ENCODE assay signal across 15 cellular contexts in genomic region chr1:178533547-178533946, GRCh38. TPM values are rescaled to one million over a fixed set of nuclear protein-coding genes. Genes with fewer than 3 reads are reported as not detected.
DNase-seq lines count a peak whose midpoint lies in the region; TF ChIP-seq lines count a peak whose summit lies in the region.
"Had no signal": no experiment of that assay in that cellular context is flagged by ENCODE, and none has a peak within 500 bp of the region (broad histone marks: within the 10 kb centered on the region; RNA-seq: fewer than 3 reads in every experiment).

No MANE protein-coding gene starts in this region.

- H3K27ac ChIP-seq in H9 (ENCODE audit: insufficient read length, low read depth, low read length) (no peak overlapping the region), vagina (no peak overlapping the region)
- H3K27ac ChIP-seq: BLaER1 treated with 17β-estradiol and CSF1 and Interleukin-3, amounts not matched to agents 10 nM and 100 nM had no signal

- H3K14ac ChIP-seq in H9 (ENCODE audit: insufficient read depth, low read length): no peak overlapping the region

- H3K4me1 ChIP-seq in H9 (ENCODE audit: insufficient read depth, low read length): no peaks in the 10 kb centered on the region
- peaks cover 31% of the 10 kb centered on the region for H3K4me1 ChIP-seq in vagina
- H3K4me1 ChIP-seq: BLaER1 treated with 17β-estradiol and CSF1 and Interleukin-3, amounts not matched to agents 10 nM and 100 nM had no signal

- H2BK15ac ChIP-seq in H9 (ENCODE audit: low read depth, low read length): no peak overlapping the region

- H3K79me1 ChIP-seq in H9 (ENCODE audit: insufficient read depth, low read depth, low read length, poor library complexity, severe bottlenecking): no peaks in the 10 kb centered on the region

- H3K27me3 Mint-ChIP-seq in H9 (ENCODE audit: low read depth): no peaks in the 10 kb centered on the region; the same call in 1 of the 2 replicates
- H3K27me3 Mint-ChIP-seq: B cell had no signal

- no peaks in the 10 kb centered on the region for H3K36me3 Mint-ChIP-seq in H9 (ENCODE audit: insufficient read depth in 1 of 3, low read depth in 3 of 3)
- H3K36me3 Mint-ChIP-seq: CD8-positive, alpha-beta T cell had no signal

- H4K91ac ChIP-seq in H9 (ENCODE audit: insufficient read length, low read depth, low read length): no peak overlapping the region

- no peaks in the 10 kb centered on the region for H3K79me2 ChIP-seq in H9 (ENCODE audit: insufficient read depth, low read length)

- TF ChIP-seq CTCF in H9 (conservative IDR thresholded peaks at IDR 0.05): no peak
- no peak for TF ChIP-seq CTCF in vagina (IDR thresholded peaks at IDR 0.05)

- no peak overlapping the region for H2AK5ac ChIP-seq in H9 (ENCODE audit: insufficient read length, low read length)

- no peak overlapping the region for H3K4me2 ChIP-seq in H9 (ENCODE audit: insufficient read depth, insufficient read length, low read length)
- H3K4me2 ChIP-seq: BLaER1 treated with 17β-estradiol and CSF1 and Interleukin-3, amounts not matched to agents 10 nM and 100 nM had no signal

- no peak overlapping the region for H2BK120ac ChIP-seq in H9 (ENCODE audit: low read depth, low read length, poor library complexity, severe bottlenecking)

- no peak overlapping the region for H3K9ac ChIP-seq in H9 (ENCODE audit: extremely low read depth, insufficient read length, low read length)
- H3K9ac ChIP-seq: BLaER1 treated with 17β-estradiol and CSF1 and Interleukin-3, amounts not matched to agents 10 nM and 100 nM had no signal

- H2BK12ac ChIP-seq in H9 (ENCODE audit: insufficient read length, low read depth, low read length): no peak overlapping the region

- no peaks in the 10 kb centered on the region for H3K23me2 ChIP-seq in H9 (ENCODE audit: insufficient read length, low read depth, low read length, poor library complexity, severe bottlenecking)

- TF ChIP-seq POLR2A in vagina (IDR thresholded peaks at IDR 0.05): no peak

- H4K8ac ChIP-seq in H9 (replicated peaks; ENCODE audit: insufficient read length, low read depth, low read length): no peak overlapping the region

- no peaks in the 10 kb centered on the region for H3K36me3 ChIP-seq in vagina
- H3K36me3 ChIP-seq: BLaER1 treated with 17β-estradiol and CSF1 and Interleukin-3, amounts not matched to agents 10 nM and 100 nM; HAP-1 had no signal

- H2AFZ ChIP-seq in H9 (ENCODE audit: low read length): no peak overlapping the region

- intact Hi-C loops in vagina (cut with DNase I): no loop called here

- H4K20me1 ChIP-seq in H9 (ENCODE audit: control insufficient read depth, insufficient read depth, insufficient read length): no peaks in the 10 kb centered on the region
- H4K20me1 ChIP-seq: BLaER1 treated with 17β-estradiol and CSF1 and Interleukin-3, amounts not matched to agents 10 nM and 100 nM had no signal

- H3K56ac ChIP-seq in H9 (ENCODE audit: insufficient read length, low read depth, low read length): no peak overlapping the region

- no peak overlapping the region for H3K4me3 ChIP-seq in vagina
- H3K4me3 ChIP-seq: BLaER1 treated with 17β-estradiol and CSF1 and Interleukin-3, amounts not matched to agents 10 nM and 100 nM; HAP-1 had no signal

- peak; percentile 15 for DNase-seq in activated CD8-positive, alpha-beta memory T cell treated with anti-CD3 and anti-CD28 coated beads, Interleukin-2, amount 50 U/mL, for 48 hours
- DNase-seq in activated CD8-positive, alpha-beta memory T cell treated with anti-CD3 and anti-CD28 coated beads, Interleukin-2, amount 50 U/mL, for 4 hours: no peak
- DNase-seq in H9 (peak; percentile 2), NCI-H69 (lab: John Stamatoyannopoulos, UW) (peak; percentile 40), vagina (ENCODE audit: extremely low spot score in 2 of 2) (peak; percentile 32 to 72), putamen (ENCODE audit: low spot score) (no peak)
- DNase-seq: Calu3; CD8-positive, alpha-beta T cell; DMS79 treated with DMSO at 0.1 percent for 48 hours; GF-D8 had no signal

- no peaks in the 10 kb centered on the region for H3K9me3 Mint-ChIP-seq in H9
- H3K9me3 Mint-ChIP-seq: CD8-positive, alpha-beta T cell had no signal

- H3K27me3 ChIP-seq in H9 (ENCODE audit: insufficient read depth, low read length) (no peaks in the 10 kb centered on the region), vagina (no peaks in the 10 kb centered on the region)
- H3K27me3 ChIP-seq: BLaER1 treated with 17β-estradiol and CSF1 and Interleukin-3, amounts not matched to agents 10 nM and 100 nM had no signal

- H4K5ac ChIP-seq in H9 (ENCODE audit: insufficient read length, low read depth, low read length): no peak overlapping the region

- no peak overlapping the region for H3K27ac Mint-ChIP-seq in H9
- H3K27ac Mint-ChIP-seq: B cell; CD8-positive, alpha-beta T cell had no signal

- H3K9me3 ChIP-seq in H9 (ENCODE audit: control insufficient read depth, low read depth, low read length): no peaks in the 10 kb centered on the region
- H3K9me3 ChIP-seq in vagina: no peaks in the 10 kb centered on the region
- H3K9me3 ChIP-seq: BLaER1 treated with 17β-estradiol and CSF1 and Interleukin-3, amounts not matched to agents 10 nM and 100 nM; HAP-1 had no signal

- H3K23ac ChIP-seq in H9 (ENCODE audit: insufficient read length, low read depth, low read length): no peak overlapping the region

- no peak overlapping the region for H3T11ph ChIP-seq in H9 (ENCODE audit: low read length)

- peaks cover 0 to 5% of the 10 kb centered on the region in 2 experiments; a peak in 2 of 4 replicates for H3K4me1 Mint-ChIP-seq in H9

- H2BK5ac ChIP-seq in H9 (ENCODE audit: insufficient read length, low read length): no peak overlapping the region

- H2BK20ac ChIP-seq in H9 (ENCODE audit: low read depth, low read length, poor library complexity, severe bottlenecking): no peak overlapping the region

- no peak overlapping the region for H3K4me3 Mint-ChIP-seq in H9
- H3K4me3 Mint-ChIP-seq: B cell; CD8-positive, alpha-beta T cell had no signal

- no peak overlapping the region for H3K18ac ChIP-seq in H9 (ENCODE audit: insufficient read length, low read depth, low read length)

- no CpG with 5 or more reads among the region's 4 CpGs for WGBS in H9 (ENCODE audit: extremely low coverage, insufficient read length, low lambda C conversion rate)

- no peak overlapping the region for H3K4ac ChIP-seq in H9 (ENCODE audit: low read depth, low read length)

RNA-seq across cellular contexts. Expression of gene TEX35, which starts 20.6 kb away (rescaled TPM):
- total RNA-seq in H9 (2021): not detected in 2 replicates
- not detected for total RNA-seq in vagina
- total RNA-seq: A172; B cell; Calu3; CD8-positive, alpha-beta T cell; H1 had no signal

RNA-seq across cellular contexts. Expression of gene CLEC20A, which starts 36.8 kb away (rescaled TPM):
- not detected in 2 replicates for total RNA-seq in H9 (2021)
- not detected for total RNA-seq in vagina
- total RNA-seq: A172; Calu3; CD8-positive, alpha-beta T cell; H1 had no signal

Comparison
In these comparisons a context has a peak if more than half of its experiments do, and no peak if none do; other contexts are left out.
1. DNase-seq: peak in activated CD8-positive, alpha-beta memory T cell treated with anti-CD3 and anti-CD28 coated beads, Interleukin-2, amount 50 U/mL, for 48 hours (single experiment), H9 (single experiment), NCI-H69 (single experiment) and vagina (2 of 2); none in activated CD8-positive, alpha-beta memory T cell treated with anti-CD3 and anti-CD28 coated beads, Interleukin-2, amount 50 U/mL, for 4 hours (single experiment) and putamen (single experiment).